Comparison of ENCODE assay signal across 17 cellular contexts in genomic region chr18:74739926-74740325, GRCh38.
DNase-seq lines count a peak whose midpoint lies in the region; ATAC-seq and TF ChIP-seq lines count a peak whose summit lies in the region.
"Had no signal": no experiment of that assay in that cellular context is flagged by ENCODE, and none has a peak within 500 bp of the region (broad histone marks: within the 10 kb centered on the region; RNA-seq: fewer than 3 reads in every experiment).

No MANE protein-coding gene starts in this region.

- H3K4me1 ChIP-seq in GM23338 (ENCODE audit: insufficient read depth) (peaks cover 12% of the 10 kb centered on the region), endodermal cell (ENCODE audit: control insufficient read depth, insufficient read depth, low read length) (no peaks in the 10 kb centered on the region), mesendoderm (ENCODE audit: control insufficient read depth, low read depth, low read length) (no peaks in the 10 kb centered on the region)
- H3K4me1 ChIP-seq: BLaER1, Caco-2 had no signal

- no peak overlapping the region for H2AFZ ChIP-seq in GM23338

- H3K9ac ChIP-seq in endodermal cell (ENCODE audit: extremely low read depth, low read length, poor library complexity, severe bottlenecking) (no peak overlapping the region), mesendoderm (ENCODE audit: low read length) (no peak overlapping the region)
- H3K9ac ChIP-seq: BLaER1 had no signal

- H3K4me3 ChIP-seq in GM23338 (no peak overlapping the region), endodermal cell (ENCODE audit: low read length) (no peak overlapping the region), mesendoderm (ENCODE audit: low read length) (no peak overlapping the region)
- H3K4me3 ChIP-seq: BLaER1 had no signal

- TF ChIP-seq CTCF in GM23338 (conservative IDR thresholded peaks at IDR 0.05; ENCODE audit: low read depth in 2 of 2) (0 out of 4 replicates have a peak, but pooled peaks of 1 of the 2 experiments have one; percentile 16), endodermal cell (conservative IDR thresholded peaks at IDR 0.05) (peak; percentile 47)

- H4K8ac ChIP-seq in mesendoderm (ENCODE audit: low read depth, low read length), result no peak overlapping the region

- H3K4me2 ChIP-seq in GM23338, result no peak overlapping the region
- no peak overlapping the region for H3K4me2 ChIP-seq in mesendoderm (ENCODE audit: low read length)
- H3K4me2 ChIP-seq: BLaER1 had no signal

- no peak overlapping the region for H2BK5ac ChIP-seq in mesendoderm (ENCODE audit: low read length)

- H3K18ac ChIP-seq in mesendoderm (ENCODE audit: low read length), result no peak overlapping the region

- H2BK120ac ChIP-seq in mesendoderm (ENCODE audit: low read depth, low read length), result no peak overlapping the region

- H3K9me3 Mint-ChIP-seq in GM23338 (no peaks in the 10 kb centered on the region), endodermal cell (no peaks in the 10 kb centered on the region)
- H3K9me3 Mint-ChIP-seq: CD8-positive, alpha-beta memory T cell had no signal

- H3K79me2 ChIP-seq in GM23338 (replicated peaks; ENCODE audit: insufficient read depth) (no peaks in the 10 kb centered on the region), mesendoderm (ENCODE audit: control insufficient read depth, insufficient read depth, low read length) (no peaks in the 10 kb centered on the region)

- peaks cover 14% of the 10 kb centered on the region for H3K4me1 Mint-ChIP-seq in GM23338
- peaks cover 3% of the 10 kb centered on the region for H3K4me1 Mint-ChIP-seq in endodermal cell

- H2AK5ac ChIP-seq in mesendoderm (ENCODE audit: low read length), result no peak overlapping the region

- H3K23ac ChIP-seq in mesendoderm (ENCODE audit: low read length), result no peak overlapping the region

- H3K36me3 Mint-ChIP-seq in GM23338 (ENCODE audit: low read depth) (no peaks in the 10 kb centered on the region), endodermal cell (ENCODE audit: low read depth) (no peaks in the 10 kb centered on the region)

- H3K79me1 ChIP-seq in mesendoderm (ENCODE audit: low read length), result no peaks in the 10 kb centered on the region

- H3K4ac ChIP-seq in mesendoderm (ENCODE audit: low read depth, low read length), result no peak overlapping the region

- H4K20me1 ChIP-seq in GM23338 (replicated peaks; ENCODE audit: insufficient read depth), result no peaks in the 10 kb centered on the region
- H4K20me1 ChIP-seq: BLaER1 had no signal

- DNase-seq in GM23338 (ENCODE audit: low spot score) (peak; percentile 56), endodermal cell (no peak), left kidney (ENCODE audit: low read depth, low spot score) (peak; percentile 18), mesendoderm (peak; percentile 31), HuH-7 (ENCODE audit: low spot score) (no peak), germinal center (ENCODE audit: low spot score) (no peak), NCI-H524 (lab: John Stamatoyannopoulos, UW) (no peak)
- DNase-seq: 8988T; AML-193; Caco-2; CD8-positive, alpha-beta memory T cell; DND-41; GDM1; IMR-90 had no signal

- H3K27ac ChIP-seq in GM23338 (ENCODE audit: low read depth), result no peak overlapping the region
- H3K27ac ChIP-seq in endodermal cell (ENCODE audit: low read depth, low read length), result no peak overlapping the region
- no peak overlapping the region for H3K27ac ChIP-seq in mesendoderm (ENCODE audit: low read depth, low read length)
- H3K27ac ChIP-seq: BLaER1, HL-60 had no signal

- peaks cover 2% of the 10 kb centered on the region for H3K27me3 Mint-ChIP-seq in GM23338 (ENCODE audit: insufficient read depth, low read depth, poor library complexity)
- H3K27me3 Mint-ChIP-seq in endodermal cell (ENCODE audit: insufficient read depth), result no peaks in the 10 kb centered on the region
- H3K27me3 Mint-ChIP-seq: CD8-positive, alpha-beta memory T cell had no signal

- 64 to 80% methylated on average over 4 to 5 of the region's 5 CpGs for WGBS in endodermal cell (ENCODE audit: insufficient coverage in 1 of 2, insufficient read length in 1 of 2), 2 experiments
- no CpG with 5 or more reads among the region's 5 CpGs for WGBS in mesendoderm (ENCODE audit: extremely low coverage, insufficient coverage, low lambda C conversion rate)

- ATAC-seq in GM23338, result peak; percentile 71
- ATAC-seq: HCT116 had no signal

- H3K27me3 ChIP-seq in GM23338 (ENCODE audit: insufficient read depth) (no peaks in the 10 kb centered on the region), endodermal cell (ENCODE audit: control insufficient read depth, insufficient read depth, low read length, poor library complexity, severe bottlenecking) (no peaks in the 10 kb centered on the region), mesendoderm (ENCODE audit: insufficient read depth, low read length, poor library complexity) (no peaks in the 10 kb centered on the region)
- H3K27me3 ChIP-seq: BLaER1 had no signal

- no peaks in the 10 kb centered on the region for H3F3A ChIP-seq in GM23338 (replicated peaks; ENCODE audit: low read depth)

- H3K4me3 Mint-ChIP-seq in GM23338 (no peak overlapping the region), endodermal cell (no peak overlapping the region)
- H3K4me3 Mint-ChIP-seq: CD8-positive, alpha-beta memory T cell had no signal

- H3K56ac ChIP-seq in mesendoderm (ENCODE audit: low read length), result no peak overlapping the region

- H3K9me2 ChIP-seq in GM23338 (ENCODE audit: insufficient read depth), result no peaks in the 10 kb centered on the region

- H3K36me3 ChIP-seq in GM23338 (ENCODE audit: insufficient read depth), result no peaks in the 10 kb centered on the region
- H3K36me3 ChIP-seq in endodermal cell (ENCODE audit: control insufficient read depth, insufficient read depth, low read length), result no peaks in the 10 kb centered on the region
- H3K36me3 ChIP-seq in mesendoderm (ENCODE audit: control insufficient read depth, insufficient read depth, low read length), result no peaks in the 10 kb centered on the region

- H4K5ac ChIP-seq in mesendoderm (ENCODE audit: low read length), result no peak overlapping the region

- no peak overlapping the region for H2BK15ac ChIP-seq in mesendoderm (replicated peaks; ENCODE audit: low read depth)

- H3K27ac Mint-ChIP-seq in GM23338 (no peak overlapping the region), endodermal cell (no peak overlapping the region)

- H3K9me3 ChIP-seq in endodermal cell (ENCODE audit: control insufficient read depth, low read length), result no peaks in the 10 kb centered on the region
- H3K9me3 ChIP-seq: BLaER1, Caco-2 had no signal

TF ChIP-seq in GM23338, 12 proteins besides CTCF, POLR2A, EP300 and RAD21 (continues in another document):
- no peak for TF ChIP-seq CREB1 (CRISPR knock-in tag; IDR thresholded peaks at IDR 0.05; ENCODE audit: low read depth)
- TF ChIP-seq EZH2 (IDR thresholded peaks at IDR 0.05; ENCODE audit: low read depth, unreplicated experiment), result no peak
- no peak for TF ChIP-seq EZH2phosphoT487 (IDR thresholded peaks at IDR 0.05; ENCODE audit: unreplicated experiment)
- TF ChIP-seq NANOG (IDR thresholded peaks at IDR 0.05; ENCODE audit: borderline replicate concordance), result no peak
- no peak for TF ChIP-seq STAT1 (IDR thresholded peaks at IDR 0.05; ENCODE audit: unreplicated experiment)
- TF ChIP-seq ZNF114 (CRISPR knock-in tag; IDR thresholded peaks at IDR 0.05), result no peak
- TF ChIP-seq REST (IDR thresholded peaks at IDR 0.05; ENCODE audit: unreplicated experiment), result no peak
- no peak for TF ChIP-seq JUNB (IDR thresholded peaks at IDR 0.05; ENCODE audit: unreplicated experiment)
- TF ChIP-seq ZNF331 (CRISPR knock-in tag; IDR thresholded peaks at IDR 0.05; ENCODE audit: low read depth), result no peak
- TF ChIP-seq POLR2AphosphoS5 (IDR thresholded peaks at IDR 0.05; ENCODE audit: low read depth), result no peak

Comparison
In these comparisons a context has a peak if more than half of its experiments do, and no peak if none do; other contexts are left out.
1. DNase-seq: peak in GM23338 (single experiment), left kidney (single experiment) and mesendoderm (single experiment); none in endodermal cell (single experiment), HuH-7 (single experiment), germinal center (single experiment) and NCI-H524 (0 of 2).